25 cellular contexts compared by ENCODE assay signal in the genomic region with DNA sequence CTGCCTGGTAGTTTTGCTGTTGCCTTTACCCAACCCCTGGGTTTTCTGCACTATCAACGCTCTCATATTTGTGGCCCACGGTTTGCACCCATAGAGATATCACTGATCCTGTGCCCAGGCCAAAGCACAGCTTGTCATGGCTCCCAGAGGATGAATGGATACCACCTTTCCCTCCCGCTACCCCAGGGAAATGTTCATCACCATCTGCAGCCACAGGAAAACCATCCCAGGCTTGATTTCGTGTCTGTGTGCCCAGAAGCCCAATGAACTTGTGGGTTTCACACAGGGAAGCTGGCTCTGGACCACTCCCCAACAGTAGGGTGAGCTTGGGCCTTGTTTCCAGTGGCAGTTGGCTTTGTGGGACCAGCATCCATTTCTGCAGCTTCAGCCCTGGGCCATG.
A peak's percentile ranks its signal among the peaks of the same experiment; 100 is the strongest.
DNase-seq lines count a peak whose midpoint lies in the region; FAIRE-seq and TF ChIP-seq lines count a peak whose summit lies in the region.
"Had no signal": no experiment of that assay in that cellular context is flagged by ENCODE, and none has a peak within 500 bp of the region (broad histone marks: within the 10 kb centered on the region; RNA-seq: fewer than 3 reads in every experiment).

No MANE protein-coding gene starts in this region.

- peaks cover 5% of the 10 kb centered on the region for H3K36me3 Mint-ChIP-seq in activated naive CD4-positive, alpha-beta T cell treated with anti-CD3 and anti-CD28 coated beads, Interleukin-2, amount 50 U/mL, for 24 hours
- peaks cover 13% of the 10 kb centered on the region for H3K36me3 Mint-ChIP-seq in Calu3 (ENCODE audit: insufficient read depth, unreplicated experiment)
- H3K36me3 Mint-ChIP-seq: CD14-positive monocyte; CD4-positive, alpha-beta memory T cell; CD4-positive, CD25-positive, alpha-beta regulatory T cell; CD8-positive, alpha-beta memory T cell had no signal

- peaks cover 23% of the 10 kb centered on the region for H3K9me3 Mint-ChIP-seq in activated naive CD4-positive, alpha-beta T cell treated with anti-CD3 and anti-CD28 coated beads, Interleukin-2, amount 50 U/mL, for 24 hours
- H3K9me3 Mint-ChIP-seq in Calu3 (ENCODE audit: low read depth, unreplicated experiment) = peaks cover 17% of the 10 kb centered on the region

- H2BK12ac ChIP-seq in H1 (ENCODE audit: low read depth, low read length) = no peak overlapping the region

- no peak overlapping the region for H3K56ac ChIP-seq in H1 (replicated peaks; ENCODE audit: insufficient read length, low read depth, low read length)

- H4K5ac ChIP-seq in H1 (ENCODE audit: insufficient read length, low read depth, low read length) = no peak overlapping the region

- no peak overlapping the region for H3K4me3 Mint-ChIP-seq in activated naive CD4-positive, alpha-beta T cell treated with anti-CD3 and anti-CD28 coated beads, Interleukin-2, amount 50 U/mL, for 24 hours
- H3K4me3 Mint-ChIP-seq in Calu3 (ENCODE audit: low read depth, unreplicated experiment) = no peak overlapping the region
- H3K4me3 Mint-ChIP-seq: CD14-positive monocyte; CD4-positive, alpha-beta memory T cell; CD4-positive, CD25-positive, alpha-beta regulatory T cell; CD8-positive, alpha-beta memory T cell had no signal

- no peaks in the 10 kb centered on the region for H3K79me2 ChIP-seq in H1 (ENCODE audit: control insufficient read depth in 1 of 2, insufficient read depth in 2 of 2, low read length in 2 of 2)

- no peak overlapping the region for H3K9ac ChIP-seq in H1 (replicated peaks in 1 of 4; ENCODE audit: extremely low read depth in 1 of 4, low read depth in 3 of 4, low read length in 3 of 4)
- H3K9ac ChIP-seq: BLaER1 had no signal

- no peak overlapping the region for H2BK5ac ChIP-seq in H1 (ENCODE audit: low read depth, low read length)

- no peak overlapping the region for H4K91ac ChIP-seq in H1 (replicated peaks; ENCODE audit: insufficient read length, low read length)

- H4K20me1 ChIP-seq in H1 (replicated peaks in 1 of 2; ENCODE audit: control insufficient read depth in 1 of 2, insufficient read depth in 2 of 2, low read length in 2 of 2) = no peaks in the 10 kb centered on the region
- H4K20me1 ChIP-seq: BLaER1 had no signal

- POLR2A ChIA-PET in H1 (lab: Charles Lee; ENCODE audit: partially characterized antibody) = no interaction called here

- H3K36me3 ChIP-seq in H1 (ENCODE audit: control insufficient read depth in 2 of 4, insufficient read depth in 4 of 4, low read length in 3 of 4) (no peaks in the 10 kb centered on the region; a peak in 1 of 8 replicates), vagina (no peaks in the 10 kb centered on the region)
- H3K36me3 ChIP-seq: BE2C, BLaER1 had no signal

- no peak overlapping the region for H3K23ac ChIP-seq in H1 (ENCODE audit: insufficient read length)

- H2BK15ac ChIP-seq in H1 (ENCODE audit: low read length) = no peak overlapping the region

- WGBS in H1 (ENCODE audit: extremely low coverage in 1 of 2, insufficient coverage in 1 of 2, insufficient read length in 1 of 2, insufficient replicate concordance in 2 of 2, low coverage in 1 of 2, low lambda C conversion rate in 2 of 2, missing lambda C conversion rate in 1 of 2), 2 experiments = 86% methylated on average over 4 of the region's 4 CpGs; no CpG with 5 or more reads in 1 of the 2 experiments

- H3K27me3 ChIP-seq in H1 (replicated peaks in 1 of 4; ENCODE audit: control insufficient read depth in 3 of 4, extremely low read depth in 1 of 4, insufficient read depth in 3 of 4, low read length in 3 of 4) (no peaks in the 10 kb centered on the region), vagina (no peaks in the 10 kb centered on the region)
- H3K27me3 ChIP-seq: BE2C, BLaER1 had no signal

- DNase-seq in activated naive CD4-positive, alpha-beta T cell treated with Interleukin-2 at 50 U/mL for 16 hours = no peak
- DNase-seq in H1 (ENCODE audit: low read depth in 1 of 2, low spot score in 2 of 2) = no peak
- peak; percentile 43 for DNase-seq in mesenteric fat pad (ENCODE audit: low spot score)
- peak; percentile 54 to 70 for DNase-seq in vagina (ENCODE audit: extremely low spot score in 2 of 2)
- no peak for DNase-seq in Calu3
- no peak for DNase-seq in superior temporal gyrus (ENCODE audit: extremely low spot score)
- DNase-seq in foreskin melanocyte = no peak
- DNase-seq: 8988T; ACHN; BE2C; C1 segment of cervical spinal cord; CD4-positive, alpha-beta memory T cell; CD4-positive, CD25-positive, alpha-beta regulatory T cell; CD8-positive, alpha-beta memory T cell; COR-L47; DMS79 treated with DMSO at 0.1 percent for 48 hours; GF-D8 had no signal

- peaks cover 5 to 12% of the 10 kb centered on the region in 2 experiments for H3K9me3 ChIP-seq in H1 (ENCODE audit: insufficient read depth in 2 of 2, low read depth in 1 of 2, low read length in 1 of 2)
- H3K9me3 ChIP-seq in vagina = no peaks in the 10 kb centered on the region
- H3K9me3 ChIP-seq: BE2C had no signal

- H2AFZ ChIP-seq in H1 (ENCODE audit: low read length) = no peak overlapping the region

- H3K79me1 ChIP-seq in H1 (ENCODE audit: low read depth, low read length) = no peaks in the 10 kb centered on the region

- no peak overlapping the region for H2AK5ac ChIP-seq in H1 (ENCODE audit: low read depth, low read length)

- 0 out of 7 replicates have a peak, but pooled peaks cover 0 to 3% (median 0%) of the 10 kb centered on the region in 4 experiments for H3K4me1 ChIP-seq in H1 (replicated peaks in 1 of 4; ENCODE audit: control insufficient read depth in 3 of 4, insufficient read depth in 4 of 4, low read length in 3 of 4)
- no peaks in the 10 kb centered on the region for H3K4me1 ChIP-seq in vagina
- H3K4me1 ChIP-seq: BE2C, BLaER1 had no signal

- no peak overlapping the region for H3K14ac ChIP-seq in H1 (ENCODE audit: insufficient read length)

- H3K4me3 ChIP-seq in H1 (ENCODE audit: extremely low read depth in 1 of 4, insufficient read depth in 2 of 4, low read depth in 3 of 4, low read length in 4 of 4) (no peak overlapping the region), vagina (no peak overlapping the region)
- H3K4me3 ChIP-seq: BLaER1 had no signal

- no peak for FAIRE-seq in H1 (lab: Jason Lieb, UNC)
- FAIRE-seq: A204.1, D721Med, G401.6, GM12891, GM19239 had no signal

- H4K8ac ChIP-seq in H1 (ENCODE audit: extremely low read depth, insufficient read depth, low read length) = peak overlapping the region; percentile 12; the same call in 1 of the 2 replicates

- H3K4me2 ChIP-seq in H1 (ENCODE audit: insufficient read depth in 1 of 2, low read depth in 2 of 2, low read length in 2 of 2) = no peak overlapping the region
- H3K4me2 ChIP-seq: BLaER1 had no signal

- no peak for TF ChIP-seq EP300 in H1 (IDR thresholded peaks at IDR 0.05; ENCODE audit: borderline replicate concordance in 1 of 2, low read depth in 2 of 2, low read length in 2 of 2)

- TF ChIP-seq CTCF in H1 (IDR thresholded peaks at IDR 0.05; ENCODE audit: control extremely low read depth in 1 of 3, insufficient read depth in 1 of 3, low read depth in 1 of 3, low read length in 3 of 3) = no peak
- TF ChIP-seq CTCF in vagina (IDR thresholded peaks at IDR 0.05) = no peak
- no peak for TF ChIP-seq CTCF in Calu3 (IDR thresholded peaks at IDR 0.05; ENCODE audit: unreplicated experiment)

- H3K27ac Mint-ChIP-seq in activated naive CD4-positive, alpha-beta T cell treated with anti-CD3 and anti-CD28 coated beads, Interleukin-2, amount 50 U/mL, for 24 hours = peak overlapping the region; percentile 5
- no peak overlapping the region for H3K27ac Mint-ChIP-seq in Calu3 (ENCODE audit: unreplicated experiment)
- H3K27ac Mint-ChIP-seq: CD4-positive, alpha-beta memory T cell; CD4-positive, CD25-positive, alpha-beta regulatory T cell; CD8-positive, alpha-beta memory T cell had no signal

- BruUV-seq in Calu3 (replicated peaks; lab: Mats Ljungman, UMichigan) = no TSS peak

- CTCF ChIA-PET in H1 (lab: Charles Lee; ENCODE audit: partially characterized antibody) = interaction anchor here (0.7 to 1.0 kb wide), 3 partner anchors 50 to 164 kb away, joined by 3 read pairs; no protein-coding TSS in a partner anchor
- CTCF ChIA-PET in Calu3 (lab: Charles Lee) = interaction anchor here (1.2 kb wide), 1 partner anchor 15 kb away, joined by 3 read pairs; no protein-coding TSS in a partner anchor

- TF ChIP-seq RAD21 in H1 (IDR thresholded peaks at IDR 0.05 in 1 of 2, conservative IDR thresholded peaks at IDR 0.05 in 1 of 2; ENCODE audit: low read depth in 2 of 2, low read length in 2 of 2) = no peak

- peaks cover 10% of the 10 kb centered on the region for H3K4me1 Mint-ChIP-seq in activated naive CD4-positive, alpha-beta T cell treated with anti-CD3 and anti-CD28 coated beads, Interleukin-2, amount 50 U/mL, for 24 hours
- peaks cover 18% of the 10 kb centered on the region for H3K4me1 Mint-ChIP-seq in Calu3 (ENCODE audit: low read depth, unreplicated experiment)

- H3K27ac ChIP-seq in H1 (ENCODE audit: low read depth, low read length) (no peak overlapping the region), vagina (no peak overlapping the region)
- H3K27ac ChIP-seq: BLaER1 had no signal

- H3K27me3 Mint-ChIP-seq in activated naive CD4-positive, alpha-beta T cell treated with anti-CD3 and anti-CD28 coated beads, Interleukin-2, amount 50 U/mL, for 24 hours = no peaks in the 10 kb centered on the region
- no peaks in the 10 kb centered on the region for H3K27me3 Mint-ChIP-seq in Calu3 (ENCODE audit: unreplicated experiment)

- no peak overlapping the region for H2BK120ac ChIP-seq in H1 (replicated peaks; ENCODE audit: low read depth, low read length)

- H3K18ac ChIP-seq in H1 (ENCODE audit: extremely low read depth, low read length) = no peak overlapping the region

- intact Hi-C loops in vagina (cut with DNase I) (no loop called here), Calu3 (cut with micrococcal nuclease; ENCODE audit: unreplicated experiment) (no loop called here)

- TF ChIP-seq POLR2A in H1 (IDR thresholded peaks at IDR 0.05; ENCODE audit: control extremely low read depth in 1 of 2, low read depth in 2 of 2, low read length in 2 of 2) (no peak), vagina (IDR thresholded peaks at IDR 0.05) (no peak)

- H3K4ac ChIP-seq in H1 (replicated peaks; ENCODE audit: insufficient read length, low read depth, low read length) = no peak overlapping the region

- no peaks in the 10 kb centered on the region for H3K23me2 ChIP-seq in H1 (ENCODE audit: low read depth, low read length)

- H2BK20ac ChIP-seq in H1 (ENCODE audit: low read length) = no peak overlapping the region

TF ChIP-seq in H1, 55 proteins besides CTCF, POLR2A, EP300 and RAD21:
- TF ChIP-seq CBX8 (IDR thresholded peaks at IDR 0.05; ENCODE audit: borderline replicate concordance, low read depth, low read length) (no peak), CTBP2 (IDR thresholded peaks at IDR 0.05; ENCODE audit: borderline replicate concordance, insufficient read depth, insufficient read length, low read length) (no peak), SP2 (IDR thresholded peaks at IDR 0.05; ENCODE audit: low read length) (no peak), TAF1 (IDR thresholded peaks at IDR 0.05; ENCODE audit: low read depth, low read length) (no peak), ZNF274 (IDR thresholded peaks at IDR 0.05; ENCODE audit: borderline replicate concordance, extremely low read depth, low read length) (no peak), RFX5 (IDR thresholded peaks at IDR 0.05; ENCODE audit: borderline replicate concordance, low read depth, low read length) (no peak)

Comparison
In these comparisons a context has a peak if more than half of its experiments do, and no peak if none do; other contexts are left out.
1. DNase-seq: peak in mesenteric fat pad (single experiment) and vagina (2 of 2); none in activated naive CD4-positive, alpha-beta T cell treated with Interleukin-2 at 50 U/mL for 16 hours (single experiment), H1 (0 of 2), Calu3 (single experiment), superior temporal gyrus (single experiment) and foreskin melanocyte (single experiment).